Comparison of ENCODE assay signal across 8 cellular contexts in the genomic region with DNA sequence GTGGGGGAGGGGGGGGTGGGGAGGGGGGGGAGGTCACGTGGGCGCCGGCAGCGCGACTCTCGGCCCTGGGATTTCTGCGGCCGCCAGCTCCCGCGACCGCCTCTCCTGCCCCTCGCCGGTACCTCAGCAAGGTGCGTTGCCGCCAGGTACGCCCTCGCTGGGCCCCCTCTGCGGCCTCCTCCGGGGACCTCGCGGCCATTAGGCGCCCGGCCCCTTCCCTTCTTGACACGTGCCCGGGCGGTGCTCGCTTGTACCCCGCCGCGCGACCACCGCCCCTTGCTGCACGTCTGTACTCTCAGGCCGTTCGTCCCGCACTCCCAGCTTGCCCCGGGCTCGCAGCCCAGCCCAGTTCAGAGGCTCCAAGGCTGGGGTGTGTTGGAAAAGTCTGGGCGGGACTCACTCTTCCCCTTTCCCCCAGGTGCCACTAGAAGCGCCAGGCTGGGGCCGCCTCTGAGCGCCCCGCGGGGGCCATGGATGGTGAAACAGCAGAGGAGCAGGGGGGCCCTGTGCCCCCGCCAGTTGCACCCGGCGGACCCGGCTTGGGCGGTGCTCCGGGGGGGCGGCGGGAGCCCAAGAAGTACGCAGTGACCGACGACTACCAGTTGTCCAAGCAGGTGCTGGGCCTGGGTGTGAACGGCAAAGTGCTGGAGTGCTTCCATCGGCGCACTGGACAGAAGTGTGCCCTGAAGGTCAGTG. TPM values are rescaled to one million over a fixed set of nuclear protein-coding genes. Genes with fewer than 3 reads are reported as not detected.
A peak's percentile ranks its signal among the peaks of the same experiment; 100 is the strongest.
DNase-seq lines count a peak whose midpoint lies in the region; ATAC-seq and TF ChIP-seq lines count a peak whose summit lies in the region.

MAPKAPK3 (plus strand) TSS at position 56 of the 696 bp plus-strand sequence; CDS start at position 471, 415 bp downstream.

- H3K27me3 Mint-ChIP-seq in T-cell, result no peaks in the 10 kb centered on the region

- POLR2A ChIA-PET in T-cell (lab: Charles Lee), result interaction anchor here in 1 of 2 donors (0.5 kb wide), 1 partner anchor 782 kb away, joined by 3 read pairs; no protein-coding TSS in a partner anchor

- in situ Hi-C loops in GM18951 (cut with MboI; ENCODE audit: low sequenced_read_pairs, unreplicated experiment), result loop anchor here (25.0 kb wide), 1 partner anchor 770 kb away; the partner anchor contains the start of genes MANF and RBM15B

- H3K9me3 Mint-ChIP-seq in T-cell, result no peaks in the 10 kb centered on the region

- peak within 1 kb of the TSS; percentile 96 to 98 for H3K27ac Mint-ChIP-seq in T-cell

- ATAC-seq in HG03354 (IDR thresholded peaks at IDR 0.05; ENCODE audit: poor library complexity, severe bottlenecking, unreplicated experiment) (peak; percentile 19), T-cell (replicated peaks in 1 of 4) (peak; percentile 7 to 13 (median 10))

- H3K4me3 Mint-ChIP-seq in T-cell, result peak within 1 kb of the TSS; percentile 78 to 99 (median 96)

- peak within 1 kb of the TSS; percentile 98 for H3K4me2 ChIP-seq in BLaER1

- CTCF ChIA-PET in T-cell (lab: Charles Lee), result interaction anchor here (1.1 to 7.0 kb wide), 10 partner anchors 16 to 768 kb away, joined by 5 to 139 read pairs (median 8); partner anchors contain the start of genes C3orf18 (in 1 of the 2), HEMK1 (in 1 of the 2) and MANF (in 1 of the 2)

- no peak for TF ChIP-seq CTCF in uterus (IDR thresholded peaks at IDR 0.05)

- peak within 1 kb of the TSS; percentile 93 for H3K27ac ChIP-seq in BLaER1
- H3K27ac ChIP-seq in mucosa of rectum (ENCODE audit: low read depth in 2 of 2, low read length in 2 of 2), result peak within 1 kb of the TSS; percentile 81 to 93
- peak within 1 kb of the TSS; percentile 75 to 81 for H3K27ac ChIP-seq in uterus

- TF ChIP-seq POLR2A in GM18951 (IDR thresholded peaks at IDR 0.05; ENCODE audit: extremely low read depth, insufficient read depth, insufficient read length), result peak; percentile 64
- TF ChIP-seq POLR2A in uterus (IDR thresholded peaks at IDR 0.05), result no peak

- H3K9me3 ChIP-seq in BLaER1 (no peaks in the 10 kb centered on the region), mucosa of rectum (ENCODE audit: control insufficient read depth in 2 of 2, low read length in 2 of 2) (no peaks in the 10 kb centered on the region), uterus (no peaks in the 10 kb centered on the region)

- H3K9ac ChIP-seq in BLaER1 (peak within 1 kb of the TSS; percentile 91), mucosa of rectum (ENCODE audit: low read depth in 1 of 2, low read length in 2 of 2) (peak within 1 kb of the TSS; percentile 86 to 90)

- peaks cover 14% of the 10 kb centered on the region for H3K36me3 ChIP-seq in BLaER1
- H3K36me3 ChIP-seq in mucosa of rectum (ENCODE audit: control insufficient read depth in 2 of 2, insufficient read depth in 2 of 2, low read length in 2 of 2), result peaks cover 0 to 5% of the 10 kb centered on the region in 2 donors
- no peaks in the 10 kb centered on the region for H3K36me3 ChIP-seq in uterus

- H3K4me1 ChIP-seq in BLaER1 (peaks cover 59% of the 10 kb centered on the region), mucosa of rectum (ENCODE audit: control insufficient read depth in 2 of 2, insufficient read depth in 2 of 2, low read length in 2 of 2) (peaks cover 24 to 29% of the 10 kb centered on the region in 2 donors), uterus (peaks cover 0 to 12% of the 10 kb centered on the region in 2 donors)

- H3K4me1 Mint-ChIP-seq in T-cell, result peaks cover 66 to 81% (median 74%) of the 10 kb centered on the region in 3 donors

- DNase-seq in T-cell (peak in 9 of 34 experiments; percentile 25 to 52 (median 37)), uterus (peak in 1 of 2 donors; percentile 62), pons (ENCODE audit: low spot score) (no peak)
- peak; percentile 42 for DNase-seq in effector CD8-positive, alpha-beta T cell (lab: John Stamatoyannopoulos, UW)

- peaks cover 8% of the 10 kb centered on the region for H3K36me3 Mint-ChIP-seq in T-cell

- peaks cover 14% of the 10 kb centered on the region for H4K20me1 ChIP-seq in BLaER1

- intact Hi-C loops in uterus (cut with DNase I; ENCODE audit: low total_unique reads), result no loop called here

- no peaks in the 10 kb centered on the region for H3K27me3 ChIP-seq in BLaER1
- no peaks in the 10 kb centered on the region for H3K27me3 ChIP-seq in mucosa of rectum (ENCODE audit: control insufficient read depth in 2 of 2, insufficient read depth in 2 of 2, low read length in 2 of 2)
- no peaks in the 10 kb centered on the region for H3K27me3 ChIP-seq in uterus

- H3K4me3 ChIP-seq in BLaER1, result peak within 1 kb of the TSS; percentile 94
- H3K4me3 ChIP-seq in mucosa of rectum (ENCODE audit: low read length in 2 of 2), result peak within 1 kb of the TSS; percentile 77 to 96
- H3K4me3 ChIP-seq in uterus, result peak within 1 kb of the TSS; percentile 62 to 83

RNA-seq across cellular contexts. Expression of gene MAPKAPK3, which starts in this region (rescaled TPM):
- total RNA-seq in T-cell (10 to 100 TPM; 35.1 to 66.6 (median 53.0) TPM), uterus (10 to 100 TPM; 22.0 to 39.1 (median 29.0) TPM)
